In genomic region chr1:27637052-27637451, GRCh38 we compare ENCODE assay signal across 11 cellular contexts. TPM values are rescaled to one million over a fixed set of nuclear protein-coding genes. Genes with fewer than 3 reads are reported as not detected.
DNase-seq lines count a peak whose midpoint lies in the region; ATAC-seq lines count a peak whose summit lies in the region.
"Had no signal": no experiment of that assay in that cellular context is flagged by ENCODE, and none has a peak within 500 bp of the region (broad histone marks: within the 10 kb centered on the region; RNA-seq: fewer than 3 reads in every experiment).

No MANE protein-coding gene starts in this region.

- ATAC-seq in central memory CD8-positive, alpha-beta T cell (replicated peaks; ENCODE audit: extremely low read depth, poor library complexity, severe bottlenecking): peak; percentile 20
- ATAC-seq in stimulated activated naive B cell treated with anti-CD40 and anti-IgM and Interleukin-4, amounts not matched to agents 10 μg/mL and 1 μg/mL and 100 μg/mL, for 72 hours (replicated peaks): peak; percentile 75 to 76

- no peaks in the 10 kb centered on the region for H3K9me3 Mint-ChIP-seq in IgD-negative memory B cell
- H3K9me3 Mint-ChIP-seq in central memory CD8-positive, alpha-beta T cell: no peaks in the 10 kb centered on the region
- H3K9me3 Mint-ChIP-seq in stimulated activated naive B cell treated with anti-CD40 and anti-IgM and Interleukin-4, amounts not matched to agents 10 μg/mL and 1 μg/mL and 100 μg/mL, for 72 hours: no peaks in the 10 kb centered on the region

- peak; percentile 53 for DNase-seq in activated naive CD4-positive, alpha-beta T cell treated with Interleukin-2 at 50 U/mL for 16 hours
- no peak for DNase-seq in activated naive CD4-positive, alpha-beta T cell (lab: John Stamatoyannopoulos, UW)
- no peak for DNase-seq in central memory CD8-positive, alpha-beta T cell (ENCODE audit: low spot score in 2 of 2)
- peak; percentile 60 for DNase-seq in stimulated activated naive B cell treated with anti-CD40 and anti-IgM and Interleukin-4, amounts not matched to agents 10 μg/mL and 1 μg/mL and 100 μg/mL, for 72 hours
- DNase-seq in NCI-H1105 (lab: John Stamatoyannopoulos, UW) (no peak), SKM-1 (lab: John Stamatoyannopoulos, UW; ENCODE audit: unreplicated experiment) (no peak), T-helper 9 cell (no peak)
- DNase-seq: brain microvascular endothelial cell, foreskin fibroblast, GOT3 had no signal

- peak overlapping the region in 2 of 3 donors; percentile 70 to 98 for H3K27ac Mint-ChIP-seq in IgD-negative memory B cell
- H3K27ac Mint-ChIP-seq in central memory CD8-positive, alpha-beta T cell (ENCODE audit: low read depth): peak overlapping the region; percentile 83
- peak overlapping the region; percentile 94 for H3K27ac Mint-ChIP-seq in stimulated activated naive B cell treated with anti-CD40 and anti-IgM and Interleukin-4, amounts not matched to agents 10 μg/mL and 1 μg/mL and 100 μg/mL, for 72 hours

- no peaks in the 10 kb centered on the region for H3K36me3 Mint-ChIP-seq in IgD-negative memory B cell
- peaks cover 14% of the 10 kb centered on the region for H3K36me3 Mint-ChIP-seq in central memory CD8-positive, alpha-beta T cell (ENCODE audit: insufficient read depth)
- no peaks in the 10 kb centered on the region for H3K36me3 Mint-ChIP-seq in stimulated activated naive B cell treated with anti-CD40 and anti-IgM and Interleukin-4, amounts not matched to agents 10 μg/mL and 1 μg/mL and 100 μg/mL, for 72 hours

- peak overlapping the region in 1 of 4 donors; percentile 5 for H3K4me3 Mint-ChIP-seq in IgD-negative memory B cell
- H3K4me3 Mint-ChIP-seq in central memory CD8-positive, alpha-beta T cell: peak overlapping the region; percentile 51
- no peak overlapping the region for H3K4me3 Mint-ChIP-seq in stimulated activated naive B cell treated with anti-CD40 and anti-IgM and Interleukin-4, amounts not matched to agents 10 μg/mL and 1 μg/mL and 100 μg/mL, for 72 hours

- peaks cover 28 to 32% (median 30%) of the 10 kb centered on the region in 3 donors for H3K4me1 Mint-ChIP-seq in IgD-negative memory B cell
- H3K4me1 Mint-ChIP-seq in central memory CD8-positive, alpha-beta T cell: peaks cover 47% of the 10 kb centered on the region
- peaks cover 40 to 62% of the 10 kb centered on the region in 2 donors for H3K4me1 Mint-ChIP-seq in stimulated activated naive B cell treated with anti-CD40 and anti-IgM and Interleukin-4, amounts not matched to agents 10 μg/mL and 1 μg/mL and 100 μg/mL, for 72 hours

- no peaks in the 10 kb centered on the region for H3K27me3 Mint-ChIP-seq in IgD-negative memory B cell
- H3K27me3 Mint-ChIP-seq in central memory CD8-positive, alpha-beta T cell: no peaks in the 10 kb centered on the region
- no peaks in the 10 kb centered on the region for H3K27me3 Mint-ChIP-seq in stimulated activated naive B cell treated with anti-CD40 and anti-IgM and Interleukin-4, amounts not matched to agents 10 μg/mL and 1 μg/mL and 100 μg/mL, for 72 hours

RNA-seq across cellular contexts. Expression of gene FGR, which starts 2.1 kb away (rescaled TPM):
- 72.0 TPM for polyA plus RNA-seq in IgD-negative memory B cell

RNA-seq across cellular contexts. Expression of gene AHDC1, which starts 33.1 kb away (rescaled TPM):
- 1.1 TPM for polyA plus RNA-seq in IgD-negative memory B cell

RNA-seq across cellular contexts. Expression of gene IFI6, which starts 34.9 kb away (rescaled TPM):
- polyA plus RNA-seq in IgD-negative memory B cell: 68.2 TPM

Comparison
In these comparisons a context has a peak if more than half of its experiments do, and no peak if none do; other contexts are left out.
1. DNase-seq: peak in activated naive CD4-positive, alpha-beta T cell treated with Interleukin-2 at 50 U/mL for 16 hours (single experiment) and stimulated activated naive B cell treated with anti-CD40 and anti-IgM and Interleukin-4, amounts not matched to agents 10 μg/mL and 1 μg/mL and 100 μg/mL, for 72 hours (single experiment); none in activated naive CD4-positive, alpha-beta T cell (0 of 4), central memory CD8-positive, alpha-beta T cell (0 of 2), NCI-H1105 (single experiment), SKM-1 (single experiment) and T-helper 9 cell (single experiment).
2. Peak in every context shown above with its lines, with median percentiles within 50 percentile points of each other: H3K27ac Mint-ChIP-seq.